ENCODE assay signal across 11 cellular contexts in genomic region chr10:28796606-28797512, GRCh38.
DNase-seq lines count a peak whose midpoint lies in the region; ATAC-seq and TF ChIP-seq lines count a peak whose summit lies in the region.
"Had no signal": no experiment of that assay in that cellular context is flagged by ENCODE, and none has a peak within 500 bp of the region (broad histone marks: within the 10 kb centered on the region; RNA-seq: fewer than 3 reads in every experiment).

No MANE protein-coding gene starts in this region.

- no peaks in the 10 kb centered on the region for H3K27me3 ChIP-seq in gastroesophageal sphincter
- no peaks in the 10 kb centered on the region for H3K27me3 ChIP-seq in ovary
- H3K27me3 ChIP-seq in lower lobe of right lung (ENCODE audit: low read depth) = no peaks in the 10 kb centered on the region

- TF ChIP-seq EP300 in gastroesophageal sphincter (IDR thresholded peaks at IDR 0.05) = no peak
- no peak for TF ChIP-seq EP300 in ovary (IDR thresholded peaks at IDR 0.05)

- TF ChIP-seq POLR2A in gastroesophageal sphincter (IDR thresholded peaks at IDR 0.05) = no peak
- no peak for TF ChIP-seq POLR2A in ovary (IDR thresholded peaks at IDR 0.05)

- peak; percentile 55 for DNase-seq in ELR (ENCODE audit: low read depth)
- DNase-seq in RPMI7951 (ENCODE audit: low read depth) = peak; percentile 87
- DNase-seq in ovary = peak; percentile 81 to 91 (median 88)
- no peak for DNase-seq in lower lobe of right lung
- DNase-seq in activated gamma-delta T cell (lab: John Stamatoyannopoulos, UW) = no peak
- DNase-seq: effector memory CD8-positive, alpha-beta T cell; NCI-H345 had no signal

- H3K27ac ChIP-seq in gastroesophageal sphincter (no peak overlapping the region), ovary (peak overlapping the region in 1 of 2 donors; percentile 37), lower lobe of right lung (no peak overlapping the region)
- H3K27ac ChIP-seq: C4-2B had no signal

- intact Hi-C loops in ovary (cut with DNase I) (no loop called here), lower lobe of right lung (cut with DNase I) (no loop called here)

- TF ChIP-seq CTCF in gastroesophageal sphincter (IDR thresholded peaks at IDR 0.05) (no peak), ovary (IDR thresholded peaks at IDR 0.05) (no peak), lower lobe of right lung (IDR thresholded peaks at IDR 0.05) (no peak)

- 66 to 86% methylated on average over 4 to 21 of the region's 23 CpGs for WGBS in gastroesophageal sphincter (ENCODE audit: low coverage in 1 of 2), 2 donors
- 77 to 83% (median 79%) methylated on average over 23 of the region's 23 CpGs for WGBS in ovary, 3 donors

- H3K4me1 ChIP-seq in gastroesophageal sphincter (peaks cover 0 to 2% (median 0%) of the 10 kb centered on the region in 3 donors), ovary (ENCODE audit: insufficient read depth) (peaks cover 5% of the 10 kb centered on the region), lower lobe of right lung (no peaks in the 10 kb centered on the region)

- no peaks in the 10 kb centered on the region for H3K9me3 ChIP-seq in gastroesophageal sphincter
- no peaks in the 10 kb centered on the region for H3K9me3 ChIP-seq in ovary
- H3K9me3 ChIP-seq in lower lobe of right lung = no peaks in the 10 kb centered on the region

- H3K4me3 ChIP-seq in gastroesophageal sphincter (no peak overlapping the region), ovary (no peak overlapping the region), lower lobe of right lung (no peak overlapping the region)

- no peaks in the 10 kb centered on the region for H3K36me3 ChIP-seq in gastroesophageal sphincter
- H3K36me3 ChIP-seq in ovary = no peaks in the 10 kb centered on the region
- no peaks in the 10 kb centered on the region for H3K36me3 ChIP-seq in lower lobe of right lung

- ATAC-seq in gastroesophageal sphincter (peak; percentile 54), GM18907 (IDR thresholded peaks at IDR 0.05; ENCODE audit: unreplicated experiment) (no peak), lower lobe of right lung (no peak), GM19395 (IDR thresholded peaks at IDR 0.05; ENCODE audit: unreplicated experiment) (no peak)
- ATAC-seq: effector memory CD8-positive, alpha-beta T cell had no signal

Comparison
In these comparisons a context has a peak if more than half of its experiments do, and no peak if none do; other contexts are left out.
1. DNase-seq: peak in ELR (single experiment), RPMI7951 (single experiment) and ovary (5 of 5); none in lower lobe of right lung (single experiment) and activated gamma-delta T cell (single experiment).